2 cellular contexts compared by ENCODE assay signal in the genomic region with DNA sequence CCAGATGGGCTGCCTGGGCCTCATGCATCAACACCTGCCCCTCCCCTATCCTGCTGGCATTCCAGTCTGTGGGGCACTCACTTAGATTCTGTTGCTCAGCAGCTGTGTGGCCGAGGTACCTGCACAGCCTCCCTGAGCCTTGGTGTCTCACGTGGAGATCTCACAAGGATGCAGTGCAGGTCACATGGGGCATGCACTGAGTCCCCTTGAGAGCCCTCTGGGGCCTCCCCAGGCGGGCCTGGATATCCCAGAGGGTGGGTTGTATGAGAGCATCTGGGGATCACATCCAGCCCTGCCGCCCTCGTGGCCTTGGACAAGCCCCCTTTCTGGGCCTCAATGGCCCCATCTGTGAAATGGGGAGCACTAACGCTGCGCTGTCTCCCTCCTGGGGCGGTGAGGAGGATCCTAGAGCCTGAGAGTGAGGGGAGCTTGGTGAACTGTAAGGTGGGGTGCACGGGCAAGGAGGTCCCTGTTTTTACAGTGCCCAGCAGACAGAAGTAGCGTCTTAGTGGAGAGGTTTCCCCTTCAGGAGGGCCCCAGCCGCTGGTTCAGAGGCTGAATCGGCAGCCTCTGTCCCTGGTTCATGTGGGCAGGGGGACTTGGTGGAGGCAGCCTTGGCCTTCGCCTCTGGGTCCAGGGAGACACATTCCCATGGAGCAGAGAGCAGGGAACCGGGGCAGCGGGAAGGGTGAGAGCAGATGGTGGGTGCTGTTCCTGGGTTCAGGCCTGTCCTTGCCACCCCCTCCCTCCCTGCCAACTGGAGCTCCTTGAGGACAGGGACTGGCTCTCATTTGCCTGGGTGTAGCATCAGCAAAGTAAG.
A peak's percentile ranks its signal among the peaks of the same experiment; 100 is the strongest.
TF ChIP-seq lines count a peak whose summit lies in the region.

No MANE protein-coding gene starts in this region.

TF ChIP-seq in IMR-90, 13 proteins besides CTCF, POLR2A, EP300 and RAD21:
- TF ChIP-seq, protein P1, sequence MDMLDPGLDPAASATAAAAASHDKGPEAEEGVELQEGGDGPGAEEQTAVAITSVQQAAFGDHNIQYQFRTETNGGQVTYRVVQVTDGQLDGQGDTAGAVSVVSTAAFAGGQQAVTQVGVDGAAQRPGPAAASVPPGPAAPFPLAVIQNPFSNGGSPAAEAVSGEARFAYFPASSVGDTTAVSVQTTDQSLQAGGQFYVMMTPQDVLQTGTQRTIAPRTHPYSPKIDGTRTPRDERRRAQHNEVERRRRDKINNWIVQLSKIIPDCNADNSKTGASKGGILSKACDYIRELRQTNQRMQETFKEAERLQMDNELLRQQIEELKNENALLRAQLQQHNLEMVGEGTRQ (IDR thresholded peaks at IDR 0.05; ENCODE audit: low read depth, low read length), result no peak
- TF ChIP-seq MXI1 (IDR thresholded peaks at IDR 0.05; ENCODE audit: borderline replicate concordance, low read depth, low read length) (no peak), CHD1 (IDR thresholded peaks at IDR 0.05; ENCODE audit: low read depth, low read length) (no peak), CEBPB (IDR thresholded peaks at IDR 0.05; ENCODE audit: low read depth, low read length) (no peak), MAFK (IDR thresholded peaks at IDR 0.05; ENCODE audit: low read depth, low read length) (no peak)

TF ChIP-seq in HepG2, 621 proteins besides CTCF, POLR2A, EP300 and RAD21:
- TF ChIP-seq NFE2L2 (IDR thresholded peaks at IDR 0.05; ENCODE audit: low read length), result no peak
- no peak for TF ChIP-seq ZNF546 (CRISPR knock-in tag; conservative IDR thresholded peaks at IDR 0.05)
- TF ChIP-seq HMGA1 (CRISPR knock-in tag; conservative IDR thresholded peaks at IDR 0.05), result no peak
- no peak for TF ChIP-seq EZH2 (conservative IDR thresholded peaks at IDR 0.05; ENCODE audit: low read depth, low read length)
- peak; percentile 96 for TF ChIP-seq ZNF629 (CRISPR knock-in tag; conservative IDR thresholded peaks at IDR 0.05)
- TF ChIP-seq, protein P2, sequence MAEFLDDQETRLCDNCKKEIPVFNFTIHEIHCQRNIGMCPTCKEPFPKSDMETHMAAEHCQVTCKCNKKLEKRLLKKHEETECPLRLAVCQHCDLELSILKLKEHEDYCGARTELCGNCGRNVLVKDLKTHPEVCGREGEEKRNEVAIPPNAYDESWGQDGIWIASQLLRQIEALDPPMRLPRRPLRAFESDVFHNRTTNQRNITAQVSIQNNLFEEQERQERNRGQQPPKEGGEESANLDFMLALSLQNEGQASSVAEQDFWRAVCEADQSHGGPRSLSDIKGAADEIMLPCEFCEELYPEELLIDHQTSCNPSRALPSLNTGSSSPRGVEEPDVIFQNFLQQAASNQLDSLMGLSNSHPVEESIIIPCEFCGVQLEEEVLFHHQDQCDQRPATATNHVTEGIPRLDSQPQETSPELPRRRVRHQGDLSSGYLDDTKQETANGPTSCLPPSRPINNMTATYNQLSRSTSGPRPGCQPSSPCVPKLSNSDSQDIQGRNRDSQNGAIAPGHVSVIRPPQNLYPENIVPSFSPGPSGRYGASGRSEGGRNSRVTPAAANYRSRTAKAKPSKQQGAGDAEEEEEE (CRISPR knock-in tag; IDR thresholded peaks at IDR 0.05; ENCODE audit: borderline replicate concordance), result 0 out of 2 replicates have a peak, but pooled peaks have one; percentile 12
- TF ChIP-seq, protein P3, sequence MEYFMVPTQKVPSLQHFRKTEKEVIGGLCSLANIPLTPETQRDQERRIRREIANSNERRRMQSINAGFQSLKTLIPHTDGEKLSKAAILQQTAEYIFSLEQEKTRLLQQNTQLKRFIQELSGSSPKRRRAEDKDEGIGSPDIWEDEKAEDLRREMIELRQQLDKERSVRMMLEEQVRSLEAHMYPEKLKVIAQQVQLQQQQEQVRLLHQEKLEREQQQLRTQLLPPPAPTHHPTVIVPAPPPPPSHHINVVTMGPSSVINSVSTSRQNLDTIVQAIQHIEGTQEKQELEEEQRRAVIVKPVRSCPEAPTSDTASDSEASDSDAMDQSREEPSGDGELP (IDR thresholded peaks at IDR 0.05; ENCODE audit: borderline replicate concordance, low read depth), result no peak
- TF ChIP-seq ZNF563 (CRISPR knock-in tag; IDR thresholded peaks at IDR 0.05), result peak; percentile 58; the same call in 1 of the 2 replicates
- peak; percentile 41; the same call in 1 of the 2 replicates for TF ChIP-seq RCOR2 (CRISPR knock-in tag; IDR thresholded peaks at IDR 0.05)
- no peak for TF ChIP-seq FOXP1 (IDR thresholded peaks at IDR 0.05)
- TF ChIP-seq FOXP1 (CRISPR knock-in tag; IDR thresholded peaks at IDR 0.05), result no peak
- TF ChIP-seq ZNF766 (CRISPR knock-in tag; IDR thresholded peaks at IDR 0.05; ENCODE audit: borderline replicate concordance), result no peak
- TF ChIP-seq, protein P4, sequence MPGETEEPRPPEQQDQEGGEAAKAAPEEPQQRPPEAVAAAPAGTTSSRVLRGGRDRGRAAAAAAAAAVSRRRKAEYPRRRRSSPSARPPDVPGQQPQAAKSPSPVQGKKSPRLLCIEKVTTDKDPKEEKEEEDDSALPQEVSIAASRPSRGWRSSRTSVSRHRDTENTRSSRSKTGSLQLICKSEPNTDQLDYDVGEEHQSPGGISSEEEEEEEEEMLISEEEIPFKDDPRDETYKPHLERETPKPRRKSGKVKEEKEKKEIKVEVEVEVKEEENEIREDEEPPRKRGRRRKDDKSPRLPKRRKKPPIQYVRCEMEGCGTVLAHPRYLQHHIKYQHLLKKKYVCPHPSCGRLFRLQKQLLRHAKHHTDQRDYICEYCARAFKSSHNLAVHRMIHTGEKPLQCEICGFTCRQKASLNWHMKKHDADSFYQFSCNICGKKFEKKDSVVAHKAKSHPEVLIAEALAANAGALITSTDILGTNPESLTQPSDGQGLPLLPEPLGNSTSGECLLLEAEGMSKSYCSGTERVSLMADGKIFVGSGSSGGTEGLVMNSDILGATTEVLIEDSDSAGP (CRISPR knock-in tag; IDR thresholded peaks at IDR 0.05; ENCODE audit: borderline replicate concordance), result peak; percentile 31; the same call in 1 of the 2 replicates
- TF ChIP-seq ZMYM2 (CRISPR knock-in tag; IDR thresholded peaks at IDR 0.05), result peak; percentile 54; the same call in 1 of the 2 replicates
- TF ChIP-seq, protein P5, sequence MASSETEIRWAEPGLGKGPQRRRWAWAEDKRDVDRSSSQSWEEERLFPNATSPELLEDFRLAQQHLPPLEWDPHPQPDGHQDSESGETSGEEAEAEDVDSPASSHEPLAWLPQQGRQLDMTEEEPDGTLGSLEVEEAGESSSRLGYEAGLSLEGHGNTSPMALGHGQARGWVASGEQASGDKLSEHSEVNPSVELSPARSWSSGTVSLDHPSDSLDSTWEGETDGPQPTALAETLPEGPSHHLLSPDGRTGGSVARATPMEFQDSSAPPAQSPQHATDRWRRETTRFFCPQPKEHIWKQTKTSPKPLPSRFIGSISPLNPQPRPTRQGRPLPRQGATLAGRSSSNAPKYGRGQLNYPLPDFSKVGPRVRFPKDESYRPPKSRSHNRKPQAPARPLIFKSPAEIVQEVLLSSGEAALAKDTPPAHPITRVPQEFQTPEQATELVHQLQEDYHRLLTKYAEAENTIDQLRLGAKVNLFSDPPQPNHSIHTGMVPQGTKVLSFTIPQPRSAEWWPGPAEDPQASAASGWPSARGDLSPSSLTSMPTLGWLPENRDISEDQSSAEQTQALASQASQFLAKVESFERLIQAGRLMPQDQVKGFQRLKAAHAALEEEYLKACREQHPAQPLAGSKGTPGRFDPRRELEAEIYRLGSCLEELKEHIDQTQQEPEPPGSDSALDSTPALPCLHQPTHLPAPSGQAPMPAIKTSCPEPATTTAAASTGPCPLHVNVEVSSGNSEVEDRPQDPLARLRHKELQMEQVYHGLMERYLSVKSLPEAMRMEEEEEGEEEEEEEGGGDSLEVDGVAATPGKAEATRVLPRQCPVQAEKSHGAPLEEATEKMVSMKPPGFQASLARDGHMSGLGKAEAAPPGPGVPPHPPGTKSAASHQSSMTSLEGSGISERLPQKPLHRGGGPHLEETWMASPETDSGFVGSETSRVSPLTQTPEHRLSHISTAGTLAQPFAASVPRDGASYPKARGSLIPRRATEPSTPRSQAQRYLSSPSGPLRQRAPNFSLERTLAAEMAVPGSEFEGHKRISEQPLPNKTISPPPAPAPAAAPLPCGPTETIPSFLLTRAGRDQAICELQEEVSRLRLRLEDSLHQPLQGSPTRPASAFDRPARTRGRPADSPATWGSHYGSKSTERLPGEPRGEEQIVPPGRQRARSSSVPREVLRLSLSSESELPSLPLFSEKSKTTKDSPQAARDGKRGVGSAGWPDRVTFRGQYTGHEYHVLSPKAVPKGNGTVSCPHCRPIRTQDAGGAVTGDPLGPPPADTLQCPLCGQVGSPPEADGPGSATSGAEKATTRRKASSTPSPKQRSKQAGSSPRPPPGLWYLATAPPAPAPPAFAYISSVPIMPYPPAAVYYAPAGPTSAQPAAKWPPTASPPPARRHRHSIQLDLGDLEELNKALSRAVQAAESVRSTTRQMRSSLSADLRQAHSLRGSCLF (CRISPR knock-in tag; IDR thresholded peaks at IDR 0.05; ENCODE audit: borderline replicate concordance), result no peak
- TF ChIP-seq HNF4A (CRISPR knock-in tag; IDR thresholded peaks at IDR 0.05), result peak; percentile 59; the same call in 1 of the 2 replicates
- TF ChIP-seq ZMYM3 (CRISPR knock-in tag; IDR thresholded peaks at IDR 0.05), result peak; percentile 92
- TF ChIP-seq HNRNPL (IDR thresholded peaks at IDR 0.05; ENCODE audit: low read depth, low read length), result 0 out of 2 replicates have a peak, but pooled peaks have one; percentile 50
- peak; percentile 73 for TF ChIP-seq ZNF768 (CRISPR knock-in tag; IDR thresholded peaks at IDR 0.05)
- no peak for TF ChIP-seq ZNF234 (CRISPR knock-in tag; conservative IDR thresholded peaks at IDR 0.05)
- no peak for TF ChIP-seq EED (CRISPR knock-in tag; IDR thresholded peaks at IDR 0.05)
- 0 out of 2 replicates have a peak, but pooled peaks have one; percentile 30 for TF ChIP-seq KDM1A (CRISPR knock-in tag; IDR thresholded peaks at IDR 0.05)
